In genomic region chr17:76585649-76586593, GRCh38 we compare ENCODE assay signal across 8 cellular contexts. TPM values are rescaled to one million over a fixed set of nuclear protein-coding genes. Genes with fewer than 3 reads are reported as not detected.
DNase-seq lines count a peak whose midpoint lies in the region; ATAC-seq and TF ChIP-seq lines count a peak whose summit lies in the region.

Gene ST6GALNAC2, minus strand, starts transcription at chr17:76585860. Its CDS starts 52 bp downstream, at chr17:76585808.

- H3K27ac ChIP-seq in thyroid gland, result peak within 1 kb of the TSS; percentile 80 to 86 (median 83)

- H3K27me3 ChIP-seq in thyroid gland, result no peaks in the 10 kb centered on the region

- 0 to 6% methylated on average over 7 to 12 of the region's 84 CpGs for WGBS in thyroid gland, 2 donors

- ATAC-seq in HG03342 (IDR thresholded peaks at IDR 0.05; ENCODE audit: unreplicated experiment), result no peak

- H3K36me3 ChIP-seq in thyroid gland, result no peaks in the 10 kb centered on the region

- intact Hi-C loops in thyroid gland (cut with DNase I), result loop anchor here (5.0 kb wide), 1 partner anchor 64 kb away; no protein-coding TSS in a partner anchor

- H3K4me3 ChIP-seq in NB4 (ENCODE audit: low read depth, low read length) (peak within 1 kb of the TSS; percentile 25), epithelial cell of esophagus (ENCODE audit: low read length) (peak within 1 kb of the TSS; percentile 82), thyroid gland (replicated peaks in 1 of 3) (peak within 1 kb of the TSS; percentile 24 to 66 (median 28))

- peaks cover 20 to 23% of the 10 kb centered on the region in 2 donors for H3K4me1 ChIP-seq in thyroid gland

- no peaks in the 10 kb centered on the region for H3K9me3 ChIP-seq in thyroid gland

- no peak for DNase-seq in G401 (ENCODE audit: low spot score)
- peak; percentile 81 for DNase-seq in NB4 (ENCODE audit: low read depth)
- peak; percentile 43 to 52 for DNase-seq in activated CD4-positive, alpha-beta T cell treated with anti-CD3 and anti-CD28 coated beads, Interleukin-2, amount 50 U/mL, for 48 hours
- peak; percentile 84 for DNase-seq in epithelial cell of esophagus (ENCODE audit: low read depth)
- peak; percentile 46 for DNase-seq in midbrain (lab: John Stamatoyannopoulos, UW)
- peak; percentile 94 to 95 for DNase-seq in thyroid gland
- DNase-seq in MV-4-11 (lab: John Stamatoyannopoulos, UW), result no peak

- in situ Hi-C loops in G401 (cut with HindIII; ENCODE audit: low sequenced_read_pairs), result no loop called here

- TF ChIP-seq CTCF in NB4 (IDR thresholded peaks at IDR 0.05; ENCODE audit: low read depth, low read length) (no peak), epithelial cell of esophagus (IDR thresholded peaks at IDR 0.05; ENCODE audit: insufficient read depth, low read depth, low read length, missing control alignments) (peak; percentile 22), thyroid gland (IDR thresholded peaks at IDR 0.05) (peak in 4 of 6 experiments; percentile 67 to 94 (median 78))

- TF ChIP-seq POLR2A in NB4 (IDR thresholded peaks at IDR 0.05; ENCODE audit: extremely low read depth, insufficient read length) (no peak), thyroid gland (IDR thresholded peaks at IDR 0.05) (peak; percentile 3 to 92)

RNA-seq across cellular contexts. Expression of gene ST6GALNAC2, which starts in this region (rescaled TPM):
- total RNA-seq in G401 (2014; rRNA removed; shearing (Covaris generic)), result 14.3 and 30.6 TPM in 2 replicates
- total RNA-seq in thyroid gland, result 10 to 100 TPM; 32.7 to 65.4 (median 42.6) TPM

Comparison
In these comparisons a context has a peak if more than half of its experiments do, and no peak if none do; other contexts are left out.
1. DNase-seq: peak in NB4 (single experiment), activated CD4-positive, alpha-beta T cell treated with anti-CD3 and anti-CD28 coated beads, Interleukin-2, amount 50 U/mL, for 48 hours (2 of 2), epithelial cell of esophagus (single experiment), midbrain (single experiment) and thyroid gland (2 of 2); none in G401 (single experiment) and MV-4-11 (single experiment).
2. H3K4me3 ChIP-seq: peak in every context shown above with its lines; median percentile 82 in epithelial cell of esophagus; 28 in thyroid gland; 25 in NB4.